Comparison of ENCODE assay signal across 9 cellular contexts in the genomic region with DNA sequence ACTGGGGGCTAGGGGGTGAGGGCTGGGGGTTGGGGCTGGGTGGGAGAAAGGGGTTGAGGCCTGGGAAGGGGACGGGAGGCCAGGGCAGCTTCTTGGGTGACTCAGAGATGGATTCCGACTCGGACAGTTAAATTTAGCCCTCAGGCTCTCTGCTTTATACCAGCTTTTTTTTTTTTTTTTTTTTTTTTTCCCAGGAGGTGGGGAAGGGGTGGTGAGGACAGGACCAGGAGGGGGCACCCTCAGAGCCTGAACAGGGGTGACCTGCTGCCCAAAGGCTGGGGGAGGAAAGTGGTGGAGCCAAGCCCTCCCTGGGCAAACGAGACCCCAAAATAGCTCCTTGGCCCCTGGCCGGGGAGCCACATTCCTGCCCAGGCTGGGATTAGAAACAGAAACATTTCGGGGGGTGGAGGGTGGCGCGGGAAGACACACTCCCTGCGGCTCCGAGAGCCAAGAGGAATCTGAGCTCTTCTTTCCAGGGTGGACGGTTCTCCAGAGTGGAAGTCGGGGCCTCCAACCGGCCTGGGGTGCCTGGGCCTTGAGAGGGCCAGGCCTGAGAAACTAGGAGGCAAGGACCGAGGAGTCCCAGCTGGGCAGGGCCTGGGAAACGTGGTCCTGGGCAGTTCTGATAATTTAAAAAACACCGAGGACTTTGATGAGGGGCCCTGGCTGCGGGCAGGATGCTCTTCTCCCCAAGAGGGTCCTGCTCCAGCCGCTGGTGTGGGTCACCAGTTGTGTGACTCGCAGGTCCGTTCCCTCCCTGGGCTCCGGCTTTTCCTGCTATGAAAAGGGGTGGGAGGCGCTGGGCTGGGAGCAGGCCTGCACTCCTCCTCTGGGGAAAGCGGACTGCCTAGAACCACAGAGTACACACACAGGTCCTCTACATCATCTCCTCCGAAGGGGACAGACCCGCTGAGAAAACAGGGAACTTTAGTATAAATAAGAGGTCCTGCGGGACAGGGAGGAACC. TPM values are rescaled to one million over a fixed set of nuclear protein-coding genes. Genes with fewer than 3 reads are reported as not detected.
DNase-seq lines count a peak whose midpoint lies in the region; ATAC-seq and TF ChIP-seq lines count a peak whose summit lies in the region.
"Had no signal": no experiment of that assay in that cellular context is flagged by ENCODE, and none has a peak within 500 bp of the region (broad histone marks: within the 10 kb centered on the region; RNA-seq: fewer than 3 reads in every experiment).

No MANE protein-coding gene starts in this region.

- RAD21 ChIA-PET in HCT116 (lab: Charles Lee; ENCODE audit: low non-redundant PET in 1 of 2, low total read pairs in 2 of 2, uncharacterized antibody in 2 of 2, unreplicated experiment in 2 of 2), result interaction anchor here (0.6 to 2.1 kb wide), 2 partner anchors 13 kb away, joined by 5 to 9 read pairs; a partner anchor contains a TSS

- CTCF ChIA-PET in HCT116 (lab: Charles Lee), result interaction anchor here (0.7 to 3.5 kb wide), 5 partner anchors 13 to 66 kb away, joined by 3 to 36 read pairs (median 6); a partner anchor contains a TSS
- CTCF ChIA-PET in CD4-positive, alpha-beta memory T cell (lab: Charles Lee; ENCODE audit: partially characterized antibody), result interaction anchor here (0.6 to 2.6 kb wide), 4 partner anchors 14 to 1839 kb away, joined by 3 to 13 read pairs (median 4); a partner anchor contains a TSS

- H3K9me3 Mint-ChIP-seq in CD4-positive, alpha-beta memory T cell, result no peaks in the 10 kb centered on the region

- no peaks in the 10 kb centered on the region for H3K79me2 ChIP-seq in HCT116 (ENCODE audit: insufficient read depth, low read length)

- H3K9me2 ChIP-seq in HCT116 (ENCODE audit: insufficient read depth), result no peaks in the 10 kb centered on the region

- H3K9ac ChIP-seq in HCT116 (ENCODE audit: low read length), result peak overlapping the region; percentile 67
- peak overlapping the region in 3 of 5 donors; percentile 28 to 61 (median 48) for H3K9ac ChIP-seq in subcutaneous abdominal adipose tissue (ENCODE audit: low read length in 5 of 5)

- TF ChIP-seq RAD21 in HCT116 (IDR thresholded peaks at IDR 0.05; ENCODE audit: low read depth), result no peak

- H3K4me2 ChIP-seq in HCT116 (ENCODE audit: low read length), result peak overlapping the region; percentile 84

- DNase-seq in HCT116 (ENCODE audit: low read depth, low spot score) (no peak), T47D (ENCODE audit: low read depth in 1 of 2, low spot score in 1 of 2) (peak; percentile 33 to 68), islet precursor cell (peak; percentile 92), NCI-H82 (lab: John Stamatoyannopoulos, UW) (no peak), NCI-H2227 treated with DMSO at 0.1 percent for 48 hours (lab: John Stamatoyannopoulos, UW) (no peak)
- DNase-seq in CD4-positive, alpha-beta memory T cell, result no peak
- DNase-seq: posterior cingulate gyrus had no signal

- no peak for ATAC-seq in HCT116
- ATAC-seq in HG02970 (IDR thresholded peaks at IDR 0.05; ENCODE audit: low FRiP score, unreplicated experiment), result no peak

- no peak overlapping the region for H3K27ac Mint-ChIP-seq in CD4-positive, alpha-beta memory T cell

- H3K36me3 Mint-ChIP-seq in CD4-positive, alpha-beta memory T cell, result peaks cover 22 to 24% of the 10 kb centered on the region in 2 donors

- POLR2A ChIA-PET in HCT116 (lab: Charles Lee), result interaction anchor here (1.1 to 5.1 kb wide), 3 partner anchors 8 to 14 kb away, joined by 4 to 50 read pairs (median 6); a partner anchor contains a TSS
- POLR2A ChIA-PET in CD4-positive, alpha-beta memory T cell (lab: Charles Lee; ENCODE audit: partially characterized antibody), result interaction anchor here (0.7 to 1.0 kb wide), 4 partner anchors 10 to 16 kb away, joined by 3 to 6 read pairs (median 3); a partner anchor contains a TSS

- H3K27ac ChIP-seq in HCT116 (ENCODE audit: low read depth, low read length) (peak overlapping the region; percentile 91), subcutaneous abdominal adipose tissue (ENCODE audit: low read depth, low read length) (peak overlapping the region; percentile 37)
- H3K27ac ChIP-seq in CD4-positive, alpha-beta memory T cell (ENCODE audit: low read depth, low read length), result no peak overlapping the region

- peaks cover 45 to 60% of the 10 kb centered on the region in 2 experiments for H3K4me1 ChIP-seq in HCT116 (ENCODE audit: control insufficient read depth in 1 of 2, insufficient read depth in 2 of 2, low read length in 2 of 2)
- peaks cover under 1 to 52% (median 45%) of the 10 kb centered on the region in 5 donors for H3K4me1 ChIP-seq in subcutaneous abdominal adipose tissue (ENCODE audit: control insufficient read depth in 5 of 5, insufficient read depth in 5 of 5, low read length in 5 of 5)
- peaks cover 20% of the 10 kb centered on the region for H3K4me1 ChIP-seq in CD4-positive, alpha-beta memory T cell (ENCODE audit: insufficient read depth, low read length)

- no peaks in the 10 kb centered on the region for H3K27me3 ChIP-seq in HCT116 (ENCODE audit: insufficient read depth, low read length)
- H3K27me3 ChIP-seq in subcutaneous abdominal adipose tissue (ENCODE audit: control insufficient read depth in 5 of 5, insufficient read depth in 4 of 5, low read length in 5 of 5), result no peaks in the 10 kb centered on the region
- peaks cover 13% of the 10 kb centered on the region for H3K27me3 ChIP-seq in CD4-positive, alpha-beta memory T cell (ENCODE audit: insufficient read depth, low read length)

- TF ChIP-seq POLR2A in HCT116 (IDR thresholded peaks at IDR 0.05; ENCODE audit: borderline replicate concordance, extremely low read depth, insufficient read depth, insufficient read length), result no peak

- H3K4me3 ChIP-seq in HCT116 (replicated peaks in 1 of 2; ENCODE audit: low read depth in 1 of 2, low read length in 2 of 2) (peak overlapping the region in 1 of 2 experiments; percentile 54; a peak in 2 of 4 replicates), subcutaneous abdominal adipose tissue (ENCODE audit: low read depth in 1 of 5, low read length in 5 of 5) (peak overlapping the region in 3 of 5 donors; percentile 6 to 57 (median 28))
- no peak overlapping the region for H3K4me3 ChIP-seq in CD4-positive, alpha-beta memory T cell (ENCODE audit: low read length in 2 of 2)

- H3K27me3 Mint-ChIP-seq in CD4-positive, alpha-beta memory T cell, result peaks cover 4 to 16% of the 10 kb centered on the region in 2 donors

- intact Hi-C loops in HCT116 (cut with micrococcal nuclease), result no loop called here
- intact Hi-C loops in CD4-positive, alpha-beta memory T cell (cut with micrococcal nuclease), result no loop called here

- H3K4me3 Mint-ChIP-seq in CD4-positive, alpha-beta memory T cell, result no peak overlapping the region

- H3K4me1 Mint-ChIP-seq in CD4-positive, alpha-beta memory T cell, result peaks cover 12 to 26% (median 19%) of the 10 kb centered on the region in 4 donors

- no peak overlapping the region for H2AFZ ChIP-seq in HCT116 (ENCODE audit: low read depth, low read length, poor library complexity, severe bottlenecking)

- in situ Hi-C loops in T47D (cut with HindIII; ENCODE audit: low pct_unique_long_range_greater_than_20kb, low sequenced_read_pairs), result no loop called here

- H4K20me1 ChIP-seq in HCT116 (ENCODE audit: insufficient read depth), result no peaks in the 10 kb centered on the region

- H3K9me3 ChIP-seq in HCT116 (ENCODE audit: control insufficient read depth in 1 of 2, insufficient read depth in 1 of 2, low read depth in 1 of 2, low read length in 2 of 2) (no peaks in the 10 kb centered on the region), subcutaneous abdominal adipose tissue (ENCODE audit: control insufficient read depth in 5 of 5, low read length in 5 of 5) (no peaks in the 10 kb centered on the region)
- H3K9me3 ChIP-seq in CD4-positive, alpha-beta memory T cell (ENCODE audit: control insufficient read depth in 1 of 2, low read length in 2 of 2), result no peaks in the 10 kb centered on the region

- TF ChIP-seq CTCF in HCT116 (IDR thresholded peaks at IDR 0.05 in 2 of 3, conservative IDR thresholded peaks at IDR 0.05 in 1 of 3; ENCODE audit: borderline replicate concordance in 1 of 3, insufficient read depth in 1 of 3, low read depth in 2 of 3, low read length in 2 of 3), result no peak

- no TSS peak for BruUV-seq in HCT116 (replicated peaks; lab: Mats Ljungman, UMichigan)

- H3K36me3 ChIP-seq in HCT116 (ENCODE audit: control insufficient read depth in 1 of 2, insufficient read depth in 2 of 2, low read length in 2 of 2) (peaks cover 4 to 5% of the 10 kb centered on the region in 2 experiments; a peak in 2 of 4 replicates), subcutaneous abdominal adipose tissue (ENCODE audit: control insufficient read depth in 5 of 5, insufficient read depth in 5 of 5, low read length in 5 of 5) (peaks cover 0 to 33% (median 23%) of the 10 kb centered on the region in 5 donors)
- H3K36me3 ChIP-seq in CD4-positive, alpha-beta memory T cell (ENCODE audit: insufficient read depth, low read length), result peaks cover 6% of the 10 kb centered on the region

RNA-seq across cellular contexts. Expression of a gene that starts 0.8 kb away (rescaled TPM):
- 52.5 TPM for total RNA-seq in HCT116 (2021; ENCODE audit: unreplicated experiment)
- 38.1 and 47.9 TPM in 2 replicates for polyA plus RNA-seq in HCT116 (2012)
- total RNA-seq in CD4-positive, alpha-beta memory T cell, result 10 to 100 TPM; 30.8 to 32.9 TPM
- 1 to 10 TPM in 1 of 2 donors, not detected in 1; 1.3 TPM for polyA plus RNA-seq in CD4-positive, alpha-beta memory T cell

RNA-seq across cellular contexts. Expression of a gene that starts 9.5 kb away (rescaled TPM):
- 56.8 TPM for total RNA-seq in HCT116 (2021; ENCODE audit: unreplicated experiment)
- 28.1 and 28.5 TPM in 2 replicates for polyA plus RNA-seq in HCT116 (2012)
- 10 to 100 TPM; 49.3 to 52.6 TPM for total RNA-seq in CD4-positive, alpha-beta memory T cell
- 10 to 100 TPM in 1 of 2 donors, 1 to 10 TPM in 1; 6.9 to 11.7 TPM for polyA plus RNA-seq in CD4-positive, alpha-beta memory T cell

RNA-seq across cellular contexts. Expression of a gene that starts 14.1 kb away (rescaled TPM):
- 18.3 TPM for total RNA-seq in HCT116 (2021; ENCODE audit: unreplicated experiment)
- 9.5 and 11.1 TPM in 2 replicates for polyA plus RNA-seq in HCT116 (2012)
- total RNA-seq in CD4-positive, alpha-beta memory T cell, result 1 to 10 TPM; 1.5 to 1.7 TPM
- polyA plus RNA-seq in CD4-positive, alpha-beta memory T cell, result under 1 TPM in 1 of 2 donors, not detected in 1; 0.08 TPM

RNA-seq across cellular contexts. Expression of a gene that starts 32.0 kb away (rescaled TPM):
- total RNA-seq in HCT116 (2021; ENCODE audit: unreplicated experiment), result 0.57 TPM
- polyA plus RNA-seq in HCT116 (2012), result not detected in 2 replicates
- total RNA-seq in CD4-positive, alpha-beta memory T cell, result under 1 TPM; 0.29 to 0.39 TPM
- not detected for polyA plus RNA-seq in CD4-positive, alpha-beta memory T cell

RNA-seq across cellular contexts. Expression of a gene that starts 49.9 kb away (rescaled TPM):
- 2.1 TPM for total RNA-seq in HCT116 (2021; ENCODE audit: unreplicated experiment)
- 0.86 and 1.2 TPM in 2 replicates for polyA plus RNA-seq in HCT116 (2012)
- not detected for total RNA-seq in CD4-positive, alpha-beta memory T cell
- polyA plus RNA-seq in CD4-positive, alpha-beta memory T cell, result not detected

Comparison
In these comparisons a context has a peak if more than half of its experiments do, and no peak if none do; other contexts are left out.
1. DNase-seq: peak in T47D (2 of 2) and islet precursor cell (single experiment); none in HCT116 (single experiment), NCI-H82 (single experiment), CD4-positive, alpha-beta memory T cell (0 of 5) and NCI-H2227 treated with DMSO at 0.1 percent for 48 hours (single experiment).
2. H3K4me3 ChIP-seq: peak in subcutaneous abdominal adipose tissue (3 of 5); none in CD4-positive, alpha-beta memory T cell (0 of 2).